ENCODE assay signal across 1 cellular context in genomic region chr1:205726619-205727125, GRCh38.
TF ChIP-seq lines count a peak whose summit lies in the region.

No MANE protein-coding gene starts in this region.

TF ChIP-seq in HepG2, 621 proteins besides CTCF, POLR2A, EP300 and RAD21 (continued from another document and continues in another):
- no peak for TF ChIP-seq ZNF646 (CRISPR knock-in tag; IDR thresholded peaks at IDR 0.05)
- no peak for TF ChIP-seq ZMYM4 (CRISPR knock-in tag; IDR thresholded peaks at IDR 0.05)
- no peak for TF ChIP-seq SNAPC2 (CRISPR knock-in tag; IDR thresholded peaks at IDR 0.05)
- no peak for TF ChIP-seq ZNF484 (CRISPR knock-in tag; IDR thresholded peaks at IDR 0.05; ENCODE audit: borderline replicate concordance, low read depth)
- no peak for TF ChIP-seq ATF1 (CRISPR knock-in tag; IDR thresholded peaks at IDR 0.05)
- no peak for TF ChIP-seq SMARCE1 (IDR thresholded peaks at IDR 0.05; ENCODE audit: borderline replicate concordance)
- no peak for TF ChIP-seq SP1 (IDR thresholded peaks at IDR 0.05)
- TF ChIP-seq SP1 (CRISPR knock-in tag; IDR thresholded peaks at IDR 0.05), result no peak
- no peak for TF ChIP-seq HOXA9 (CRISPR knock-in tag; IDR thresholded peaks at IDR 0.05; ENCODE audit: borderline replicate concordance)
- no peak for TF ChIP-seq SP2 (CRISPR knock-in tag; IDR thresholded peaks at IDR 0.05)
- no peak for TF ChIP-seq HDAC6 (IDR thresholded peaks at IDR 0.05; ENCODE audit: low read depth, low read length)
- TF ChIP-seq RBAK (CRISPR knock-in tag; IDR thresholded peaks at IDR 0.05), result no peak
- TF ChIP-seq ZZZ3 (CRISPR knock-in tag; IDR thresholded peaks at IDR 0.05; ENCODE audit: borderline replicate concordance), result no peak
- no peak for TF ChIP-seq AKAP8 (CRISPR knock-in tag; IDR thresholded peaks at IDR 0.05)
- no peak for TF ChIP-seq ZNF512 (CRISPR knock-in tag; IDR thresholded peaks at IDR 0.05)
- no peak for TF ChIP-seq IRF2 (CRISPR knock-in tag; IDR thresholded peaks at IDR 0.05)
- 0 out of 2 replicates have a peak, but pooled peaks have one; percentile 61 for TF ChIP-seq ARID3A (IDR thresholded peaks at IDR 0.05; ENCODE audit: low read depth, low read length)
- no peak for TF ChIP-seq ZNF34 (CRISPR knock-in tag; IDR thresholded peaks at IDR 0.05; ENCODE audit: borderline replicate concordance)
- TF ChIP-seq ZNF644 (CRISPR knock-in tag; IDR thresholded peaks at IDR 0.05; ENCODE audit: low read depth), result 0 out of 2 replicates have a peak, but pooled peaks have one; percentile 15
- no peak for TF ChIP-seq SKI (IDR thresholded peaks at IDR 0.05; ENCODE audit: partially characterized antibody)
- TF ChIP-seq YY1 (IDR thresholded peaks at IDR 0.05; ENCODE audit: insufficient read depth, insufficient replicate concordance, low read depth, low read length), result no peak
- peak; percentile 56; the same call in 1 of the 2 replicates for TF ChIP-seq ZNF292 (CRISPR knock-in tag; IDR thresholded peaks at IDR 0.05; ENCODE audit: borderline replicate concordance, low read depth)
- TF ChIP-seq HNF1A (IDR thresholded peaks at IDR 0.05; ENCODE audit: low read depth), result peak; percentile 64
- peak; percentile 66; the same call in 1 of the 2 replicates for TF ChIP-seq HNF1A (CRISPR knock-in tag; IDR thresholded peaks at IDR 0.05; ENCODE audit: borderline replicate concordance)
- peak; percentile 20; the same call in 1 of the 2 replicates for TF ChIP-seq FOXA3 (CRISPR knock-in tag; IDR thresholded peaks at IDR 0.05)
- no peak for TF ChIP-seq RBM39 (IDR thresholded peaks at IDR 0.05; ENCODE audit: low read depth, low read length, poor library complexity, severe bottlenecking)
- no peak for TF ChIP-seq PHF5A (CRISPR knock-in tag; IDR thresholded peaks at IDR 0.05; ENCODE audit: low read depth, unreplicated experiment)
- TF ChIP-seq ZFX (CRISPR knock-in tag; IDR thresholded peaks at IDR 0.05; ENCODE audit: low read depth), result no peak
- TF ChIP-seq ZNF451 (CRISPR knock-in tag; IDR thresholded peaks at IDR 0.05), result no peak
- no peak for TF ChIP-seq IRF1 (CRISPR knock-in tag; IDR thresholded peaks at IDR 0.05; ENCODE audit: low read depth)
- no peak for TF ChIP-seq MBNL3 (CRISPR knock-in tag; conservative IDR thresholded peaks at IDR 0.05)
- no peak; the same call in 1 of the 2 replicates for TF ChIP-seq PHF21A (CRISPR knock-in tag; IDR thresholded peaks at IDR 0.05)
- TF ChIP-seq ZNF772 (CRISPR knock-in tag; IDR thresholded peaks at IDR 0.05), result no peak
- TF ChIP-seq ZNF629 (CRISPR knock-in tag; conservative IDR thresholded peaks at IDR 0.05), result no peak
- no peak for TF ChIP-seq NCOA5 (CRISPR knock-in tag; IDR thresholded peaks at IDR 0.05)
- no peak for TF ChIP-seq NBN (conservative IDR thresholded peaks at IDR 0.05)
- TF ChIP-seq SMAD1 (CRISPR knock-in tag; IDR thresholded peaks at IDR 0.05; ENCODE audit: borderline replicate concordance, low read depth), result no peak
- peak; percentile 59 for TF ChIP-seq HNF4A (CRISPR knock-in tag; IDR thresholded peaks at IDR 0.05)
- TF ChIP-seq HMG20A (CRISPR knock-in tag; IDR thresholded peaks at IDR 0.05; ENCODE audit: borderline replicate concordance), result peak; percentile 70; the same call in 1 of the 2 replicates
- no peak for TF ChIP-seq ELF1 (CRISPR knock-in tag; IDR thresholded peaks at IDR 0.05)
- TF ChIP-seq ZNF703 (CRISPR knock-in tag; IDR thresholded peaks at IDR 0.05; ENCODE audit: borderline replicate concordance), result no peak
- TF ChIP-seq POLR2G (IDR thresholded peaks at IDR 0.05; ENCODE audit: low read depth, low read length), result no peak
- no peak for TF ChIP-seq MXD3 (CRISPR knock-in tag; IDR thresholded peaks at IDR 0.05)
- TF ChIP-seq ZNF770 (CRISPR knock-in tag; IDR thresholded peaks at IDR 0.05), result peak; percentile 97
- TF ChIP-seq FOXK1 (CRISPR knock-in tag; IDR thresholded peaks at IDR 0.05; ENCODE audit: borderline replicate concordance, low read depth), result no peak; the same call in 1 of the 2 replicates
- TF ChIP-seq ZNF12 (CRISPR knock-in tag; IDR thresholded peaks at IDR 0.05), result no peak
- no peak for TF ChIP-seq ZNF709 (CRISPR knock-in tag; IDR thresholded peaks at IDR 0.05)
- no peak for TF ChIP-seq ARNTL (CRISPR knock-in tag; IDR thresholded peaks at IDR 0.05)
- TF ChIP-seq MYPOP (CRISPR knock-in tag; IDR thresholded peaks at IDR 0.05), result 0 out of 2 replicates have a peak, but pooled peaks have one; percentile 13
- no peak for TF ChIP-seq KLF9 (CRISPR knock-in tag; IDR thresholded peaks at IDR 0.05; ENCODE audit: low read depth)
- TF ChIP-seq MIER3 (CRISPR knock-in tag; IDR thresholded peaks at IDR 0.05; ENCODE audit: borderline replicate concordance), result 0 out of 2 replicates have a peak, but pooled peaks have one; percentile 12
- TF ChIP-seq ZNF75D (CRISPR knock-in tag; IDR thresholded peaks at IDR 0.05; ENCODE audit: borderline replicate concordance), result no peak
- 0 out of 2 replicates have a peak, but pooled peaks have one; percentile 49 for TF ChIP-seq BCL6 (CRISPR knock-in tag; IDR thresholded peaks at IDR 0.05)
